In the genomic region with DNA sequence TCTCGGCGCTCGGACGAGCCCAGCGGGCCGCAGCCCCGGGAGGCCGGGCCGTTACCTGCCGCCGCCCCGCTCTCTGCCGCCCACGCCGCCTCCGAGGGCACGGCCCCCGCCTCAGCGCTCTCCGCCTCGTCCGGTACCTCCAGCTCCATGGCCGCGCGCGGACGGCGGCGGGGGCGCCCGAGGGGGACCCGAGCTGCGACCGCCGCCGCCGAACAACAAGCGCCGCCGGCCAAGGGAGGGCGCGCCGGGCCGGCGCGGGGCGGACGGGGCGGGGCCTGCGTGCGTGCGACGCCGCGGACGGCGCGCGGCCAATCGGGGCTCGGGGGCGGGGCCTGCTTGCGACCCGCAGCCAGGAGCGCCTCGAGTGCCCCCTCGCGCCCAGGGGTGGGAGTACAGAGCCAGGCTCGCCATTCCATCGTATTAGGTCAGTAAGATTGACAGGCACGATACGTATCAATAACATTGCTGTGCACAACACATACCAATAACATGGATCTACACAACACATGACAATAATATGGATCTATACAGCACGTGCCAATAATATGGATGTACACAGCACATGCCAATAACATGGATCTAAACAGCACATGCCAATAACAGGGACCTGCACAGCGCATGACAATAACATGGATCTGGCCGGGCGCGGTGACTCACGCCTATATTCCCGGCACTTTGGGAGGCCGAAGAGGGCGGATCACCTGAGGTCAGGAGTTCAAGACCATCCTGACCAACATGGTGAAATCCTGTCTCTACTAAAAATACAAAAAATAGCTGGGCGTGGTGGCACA, we compare ENCODE assay signal across 8 cellular contexts. TPM values are rescaled to one million over a fixed set of nuclear protein-coding genes. Genes with fewer than 3 reads are reported as not detected.
A peak's percentile ranks its signal among the peaks of the same experiment; 100 is the strongest.
DNase-seq lines count a peak whose midpoint lies in the region; ATAC-seq and TF ChIP-seq lines count a peak whose summit lies in the region.

A gene with protein sequence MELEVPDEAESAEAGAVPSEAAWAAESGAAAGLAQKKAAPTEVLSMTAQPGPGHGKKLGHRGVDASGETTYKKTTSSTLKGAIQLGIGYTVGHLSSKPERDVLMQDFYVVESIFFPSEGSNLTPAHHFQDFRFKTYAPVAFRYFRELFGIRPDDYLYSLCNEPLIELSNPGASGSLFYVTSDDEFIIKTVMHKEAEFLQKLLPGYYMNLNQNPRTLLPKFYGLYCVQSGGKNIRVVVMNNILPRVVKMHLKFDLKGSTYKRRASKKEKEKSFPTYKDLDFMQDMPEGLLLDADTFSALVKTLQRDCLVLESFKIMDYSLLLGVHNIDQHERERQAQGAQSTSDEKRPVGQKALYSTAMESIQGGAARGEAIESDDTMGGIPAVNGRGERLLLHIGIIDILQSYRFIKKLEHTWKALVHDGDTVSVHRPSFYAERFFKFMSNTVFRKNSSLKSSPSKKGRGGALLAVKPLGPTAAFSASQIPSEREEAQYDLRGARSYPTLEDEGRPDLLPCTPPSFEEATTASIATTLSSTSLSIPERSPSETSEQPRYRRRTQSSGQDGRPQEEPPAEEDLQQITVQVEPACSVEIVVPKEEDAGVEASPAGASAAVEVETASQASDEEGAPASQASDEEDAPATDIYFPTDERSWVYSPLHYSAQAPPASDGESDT (minus strand): TSS at position 227 of the 791 bp plus-strand sequence. CDS start 78 bp downstream, at position 149.

- H3K4me1 Mint-ChIP-seq in natural killer cell treated with Interleukin-12 subunit alpha and Interleukin-12 subunit beta and Interleukin-15 and Interleukin-18, amount 100 ng/mL, for 72 hours (ENCODE audit: low read depth in 2 of 2) = peaks cover 11 to 27% of the 10 kb centered on the region in 2 donors
- peaks cover 25% of the 10 kb centered on the region for H3K4me1 Mint-ChIP-seq in stimulated activated naive CD8-positive, alpha-beta T cell treated with anti-CD3 and anti-CD28 coated beads, Interleukin-15, Interleukin-2, amounts not matched to agents 100 ng/mL and 50 ng/mL, for 24 hours (ENCODE audit: low read depth)

- peak; percentile 56 for ATAC-seq in GM21447 (IDR thresholded peaks at IDR 0.05; ENCODE audit: unreplicated experiment)
- peak; percentile 98 for ATAC-seq in natural killer cell treated with Interleukin-12 subunit alpha and Interleukin-12 subunit beta and Interleukin-15 and Interleukin-18, amount 100 ng/mL, for 72 hours

- H3K27me3 Mint-ChIP-seq in natural killer cell treated with Interleukin-12 subunit alpha and Interleukin-12 subunit beta and Interleukin-15 and Interleukin-18, amount 100 ng/mL, for 72 hours = no peaks in the 10 kb centered on the region
- no peaks in the 10 kb centered on the region for H3K27me3 Mint-ChIP-seq in stimulated activated naive CD8-positive, alpha-beta T cell treated with anti-CD3 and anti-CD28 coated beads, Interleukin-15, Interleukin-2, amounts not matched to agents 100 ng/mL and 50 ng/mL, for 24 hours

- H3K4me3 Mint-ChIP-seq in natural killer cell treated with Interleukin-12 subunit alpha and Interleukin-12 subunit beta and Interleukin-15 and Interleukin-18, amount 100 ng/mL, for 72 hours = peak within 1 kb of the TSS; percentile 82
- H3K4me3 Mint-ChIP-seq in stimulated activated naive CD8-positive, alpha-beta T cell treated with anti-CD3 and anti-CD28 coated beads, Interleukin-15, Interleukin-2, amounts not matched to agents 100 ng/mL and 50 ng/mL, for 24 hours = peak within 1 kb of the TSS; percentile 91

- peak; percentile 60 for TF ChIP-seq CTCF in fibroblast of mammary gland (conservative IDR thresholded peaks at IDR 0.05; ENCODE audit: control insufficient read depth, insufficient read depth, low read depth, low read length)

- H3K36me3 Mint-ChIP-seq in natural killer cell treated with Interleukin-12 subunit alpha and Interleukin-12 subunit beta and Interleukin-15 and Interleukin-18, amount 100 ng/mL, for 72 hours = no peaks in the 10 kb centered on the region
- H3K36me3 Mint-ChIP-seq in stimulated activated naive CD8-positive, alpha-beta T cell treated with anti-CD3 and anti-CD28 coated beads, Interleukin-15, Interleukin-2, amounts not matched to agents 100 ng/mL and 50 ng/mL, for 24 hours (ENCODE audit: low read depth) = no peaks in the 10 kb centered on the region

- no peaks in the 10 kb centered on the region for H3K9me3 Mint-ChIP-seq in natural killer cell treated with Interleukin-12 subunit alpha and Interleukin-12 subunit beta and Interleukin-15 and Interleukin-18, amount 100 ng/mL, for 72 hours
- H3K9me3 Mint-ChIP-seq in stimulated activated naive CD8-positive, alpha-beta T cell treated with anti-CD3 and anti-CD28 coated beads, Interleukin-15, Interleukin-2, amounts not matched to agents 100 ng/mL and 50 ng/mL, for 24 hours = no peaks in the 10 kb centered on the region

- peak within 1 kb of the TSS in 1 of 2 donors; percentile 83 for H3K27ac Mint-ChIP-seq in natural killer cell treated with Interleukin-12 subunit alpha and Interleukin-12 subunit beta and Interleukin-15 and Interleukin-18, amount 100 ng/mL, for 72 hours
- peak within 1 kb of the TSS; percentile 77 for H3K27ac Mint-ChIP-seq in stimulated activated naive CD8-positive, alpha-beta T cell treated with anti-CD3 and anti-CD28 coated beads, Interleukin-15, Interleukin-2, amounts not matched to agents 100 ng/mL and 50 ng/mL, for 24 hours

- peak within 1 kb of the TSS; percentile 70 for H3K4me3 ChIP-seq in fibroblast of mammary gland (ENCODE audit: control insufficient read depth, low read depth, low read length)

- DNase-seq in DMS153 (lab: John Stamatoyannopoulos, UW) (peak; percentile 75), HuH-7.5 (ENCODE audit: low spot score) (peak; percentile 87), activated T-helper 1 cell treated with Interleukin-2 at 50 U/mL for 16 hours (ENCODE audit: low read depth) (peak; percentile 89), fibroblast of mammary gland (ENCODE audit: low read depth) (peak; percentile 74)
- peak; percentile 94 for DNase-seq in natural killer cell treated with Interleukin-12 subunit alpha and Interleukin-12 subunit beta and Interleukin-15 and Interleukin-18, amount 100 ng/mL, for 72 hours (ENCODE audit: low spot score)

TF ChIP-seq in PFSK-1, 5 proteins besides CTCF, POLR2A, EP300 and RAD21:
- TF ChIP-seq, protein P1, sequence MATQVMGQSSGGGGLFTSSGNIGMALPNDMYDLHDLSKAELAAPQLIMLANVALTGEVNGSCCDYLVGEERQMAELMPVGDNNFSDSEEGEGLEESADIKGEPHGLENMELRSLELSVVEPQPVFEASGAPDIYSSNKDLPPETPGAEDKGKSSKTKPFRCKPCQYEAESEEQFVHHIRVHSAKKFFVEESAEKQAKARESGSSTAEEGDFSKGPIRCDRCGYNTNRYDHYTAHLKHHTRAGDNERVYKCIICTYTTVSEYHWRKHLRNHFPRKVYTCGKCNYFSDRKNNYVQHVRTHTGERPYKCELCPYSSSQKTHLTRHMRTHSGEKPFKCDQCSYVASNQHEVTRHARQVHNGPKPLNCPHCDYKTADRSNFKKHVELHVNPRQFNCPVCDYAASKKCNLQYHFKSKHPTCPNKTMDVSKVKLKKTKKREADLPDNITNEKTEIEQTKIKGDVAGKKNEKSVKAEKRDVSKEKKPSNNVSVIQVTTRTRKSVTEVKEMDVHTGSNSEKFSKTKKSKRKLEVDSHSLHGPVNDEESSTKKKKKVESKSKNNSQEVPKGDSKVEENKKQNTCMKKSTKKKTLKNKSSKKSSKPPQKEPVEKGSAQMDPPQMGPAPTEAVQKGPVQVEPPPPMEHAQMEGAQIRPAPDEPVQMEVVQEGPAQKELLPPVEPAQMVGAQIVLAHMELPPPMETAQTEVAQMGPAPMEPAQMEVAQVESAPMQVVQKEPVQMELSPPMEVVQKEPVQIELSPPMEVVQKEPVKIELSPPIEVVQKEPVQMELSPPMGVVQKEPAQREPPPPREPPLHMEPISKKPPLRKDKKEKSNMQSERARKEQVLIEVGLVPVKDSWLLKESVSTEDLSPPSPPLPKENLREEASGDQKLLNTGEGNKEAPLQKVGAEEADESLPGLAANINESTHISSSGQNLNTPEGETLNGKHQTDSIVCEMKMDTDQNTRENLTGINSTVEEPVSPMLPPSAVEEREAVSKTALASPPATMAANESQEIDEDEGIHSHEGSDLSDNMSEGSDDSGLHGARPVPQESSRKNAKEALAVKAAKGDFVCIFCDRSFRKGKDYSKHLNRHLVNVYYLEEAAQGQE (IDR thresholded peaks at IDR 0.05; ENCODE audit: insufficient read depth in 1 of 2, low read depth in 2 of 2, low read length in 2 of 2) = no peak
- TF ChIP-seq SIN3A (IDR thresholded peaks at IDR 0.05; ENCODE audit: borderline replicate concordance, insufficient read depth, low read length) = no peak
- TF ChIP-seq FOXP2 (optimal IDR thresholded peaks at IDR 0.05; ENCODE audit: borderline replicate concordance, extremely low read depth, extremely low read length, insufficient read depth) = peak; percentile 81
TF ChIP-seq in PFSK-1: peak in this region for 1.

RNA-seq across cellular contexts. Expression of the gene that starts here (rescaled TPM):
- 49.0 TPM for polyA plus RNA-seq in PFSK-1 (2012; ENCODE audit: insufficient read length, low read depth)
- total RNA-seq in natural killer cell treated with Interleukin-12 subunit alpha and Interleukin-12 subunit beta and Interleukin-15 and Interleukin-18, amount 100 ng/mL, for 72 hours = 10 to 100 TPM; 27.0 to 29.6 TPM

Comparison
In these comparisons a context has a peak if more than half of its experiments do, and no peak if none do; other contexts are left out.
1. Peak in every context shown above with its lines: DNase-seq, ATAC-seq and H3K4me3 ChIP-seq.